In genomic region chr12:14825256-14825655, GRCh38 we compare ENCODE assay signal across 23 cellular contexts. TPM values are rescaled to one million over a fixed set of nuclear protein-coding genes. Genes with fewer than 3 reads are reported as not detected.
DNase-seq lines count a peak whose midpoint lies in the region; ATAC-seq, FAIRE-seq and TF ChIP-seq lines count a peak whose summit lies in the region.
"Had no signal": no experiment of that assay in that cellular context is flagged by ENCODE, and none has a peak within 500 bp of the region (broad histone marks: within the 10 kb centered on the region; RNA-seq: fewer than 3 reads in every experiment).

No MANE protein-coding gene starts in this region.

- H3K9me3 Mint-ChIP-seq in stimulated activated naive CD8-positive, alpha-beta T cell treated with anti-CD3 and anti-CD28 coated beads, Interleukin-15, amount 100 ng/mL, for 72 hours = no peaks in the 10 kb centered on the region
- H3K9me3 Mint-ChIP-seq: CD8-positive, alpha-beta memory T cell; IgD-negative memory B cell had no signal

- no peak overlapping the region for H3K4me3 ChIP-seq in bronchial epithelial cell (ENCODE audit: low read depth, low read length)
- H3K4me3 ChIP-seq in right atrium auricular region = no peak overlapping the region
- no peak overlapping the region for H3K4me3 ChIP-seq in H7 (ENCODE audit: insufficient read depth, low read depth, low read length)
- H3K4me3 ChIP-seq: HAP-1, SJSA1 had no signal

- no peaks in the 10 kb centered on the region for H3K36me3 ChIP-seq in bronchial epithelial cell (ENCODE audit: control insufficient read depth, insufficient read depth, low read length)
- no peaks in the 10 kb centered on the region for H3K36me3 ChIP-seq in right atrium auricular region
- H3K36me3 ChIP-seq in H7 (replicated peaks; ENCODE audit: control insufficient read depth, insufficient read depth, low read length) = no peaks in the 10 kb centered on the region
- H3K36me3 ChIP-seq: HAP-1, SJSA1 had no signal

- H3K4me3 Mint-ChIP-seq in stimulated activated naive CD8-positive, alpha-beta T cell treated with anti-CD3 and anti-CD28 coated beads, Interleukin-15, amount 100 ng/mL, for 72 hours = peak overlapping the region in 1 of 2 donors; percentile 19
- H3K4me3 Mint-ChIP-seq: CD8-positive, alpha-beta memory T cell; IgD-negative memory B cell had no signal

- H3K9me3 ChIP-seq in right atrium auricular region = no peaks in the 10 kb centered on the region
- H3K9me3 ChIP-seq: HAP-1, SJSA1 had no signal

- no peak for DNase-seq in stimulated activated naive CD8-positive, alpha-beta T cell treated with anti-CD3 and anti-CD28 coated beads, Interleukin-15, Interleukin-2, amounts not matched to agents 100 U/mL and 50 U/mL, for 24 hours
- DNase-seq in stimulated activated naive CD8-positive, alpha-beta T cell treated with anti-CD3 and anti-CD28 coated beads, Interleukin-15, amount 100 ng/mL, for 72 hours = no peak
- DNase-seq in bronchial epithelial cell (ENCODE audit: low read depth) (peak; percentile 38), foreskin keratinocyte (peak in 1 of 2 donors; percentile 51), NCI-H2227 treated with DMSO at 0.1 percent for 48 hours (lab: John Stamatoyannopoulos, UW) (no peak), right atrium auricular region (ENCODE audit: low spot score) (no peak), H7 (no peak)
- DNase-seq: CD8-positive, alpha-beta memory T cell; NCI-H1694; NCI-H2081 treated with DMSO at 0.1 percent for 48 hours; NCI-H2171 treated with DMSO at 0.1 percent for 48 hours; NCI-H446; NCI-H526 had no signal

- H3K27ac Mint-ChIP-seq in stimulated activated naive CD8-positive, alpha-beta T cell treated with anti-CD3 and anti-CD28 coated beads, Interleukin-15, amount 100 ng/mL, for 72 hours = no peak overlapping the region
- H3K27ac Mint-ChIP-seq: CD8-positive, alpha-beta memory T cell; IgD-negative memory B cell had no signal

- peaks cover 9% of the 10 kb centered on the region for H3K4me1 ChIP-seq in foreskin keratinocyte
- peaks cover 0 to 8% of the 10 kb centered on the region in 2 donors for H3K4me1 ChIP-seq in right atrium auricular region
- H3K4me1 ChIP-seq: HAP-1, SJSA1 had no signal

- H3K27ac ChIP-seq in foreskin keratinocyte (no peak overlapping the region), right atrium auricular region (no peak overlapping the region)
- H3K27ac ChIP-seq: C4-2B, SJSA1 had no signal

- peaks cover 11% of the 10 kb centered on the region for H3K4me1 Mint-ChIP-seq in stimulated activated naive CD8-positive, alpha-beta T cell treated with anti-CD3 and anti-CD28 coated beads, Interleukin-15, amount 100 ng/mL, for 72 hours
- H3K4me1 Mint-ChIP-seq: CD8-positive, alpha-beta memory T cell; IgD-negative memory B cell had no signal

- H3K27me3 ChIP-seq in bronchial epithelial cell (ENCODE audit: control insufficient read depth, insufficient read depth, low read length) (no peaks in the 10 kb centered on the region), foreskin keratinocyte (no peaks in the 10 kb centered on the region), right atrium auricular region (no peaks in the 10 kb centered on the region), H7 (ENCODE audit: control insufficient read depth, insufficient read depth, low read length) (no peaks in the 10 kb centered on the region)
- H3K27me3 ChIP-seq: SJSA1 had no signal

- FAIRE-seq in bronchial epithelial cell (lab: Jason Lieb, UNC) = no peak
- FAIRE-seq: A204.1, D721Med, RCC 7860 had no signal

- no peaks in the 10 kb centered on the region for H3K27me3 Mint-ChIP-seq in stimulated activated naive CD8-positive, alpha-beta T cell treated with anti-CD3 and anti-CD28 coated beads, Interleukin-15, amount 100 ng/mL, for 72 hours
- H3K27me3 Mint-ChIP-seq: IgD-negative memory B cell had no signal

- ATAC-seq in stimulated activated naive CD8-positive, alpha-beta T cell treated with anti-CD3 and anti-CD28 coated beads, Interleukin-15, Interleukin-2, amounts not matched to agents 100 U/mL and 50 U/mL, for 24 hours = peak; percentile 32
- no peak for ATAC-seq in stimulated activated naive CD8-positive, alpha-beta T cell treated with anti-CD3 and anti-CD28 coated beads, Interleukin-15, amount 100 ng/mL, for 72 hours
- ATAC-seq in foreskin keratinocyte (peak; percentile 70), GM21786 (IDR thresholded peaks at IDR 0.05; ENCODE audit: unreplicated experiment) (no peak)

- TF ChIP-seq CTCF in bronchial epithelial cell (IDR thresholded peaks at IDR 0.05; ENCODE audit: insufficient read depth, low read length, severe bottlenecking) (no peak), foreskin keratinocyte (conservative IDR thresholded peaks at IDR 0.05) (no peak), right atrium auricular region (IDR thresholded peaks at IDR 0.05) (no peak)

RNA-seq across cellular contexts. Expression of gene SMCO3, which starts 11.3 kb away (rescaled TPM):
- total RNA-seq in bronchial epithelial cell = not detected in 2 replicates
- total RNA-seq in foreskin keratinocyte = not detected in 2 replicates
- polyA plus RNA-seq in foreskin keratinocyte = not detected in 2 replicates
- under 1 TPM; 0.33 to 0.43 TPM for total RNA-seq in right atrium auricular region
- not detected in 2 replicates for total RNA-seq in H7 (2014; rRNA removed; shearing (Covaris generic))
- total RNA-seq: CD8-positive, alpha-beta memory T cell; M059J; OCI-LY7 had no signal
- polyA plus RNA-seq: CD8-positive, alpha-beta memory T cell; IgD-negative memory B cell had no signal

RNA-seq across cellular contexts. Expression of gene ART4, which starts 18.1 kb away (rescaled TPM):
- total RNA-seq in bronchial epithelial cell = not detected in 2 replicates
- not detected in 2 replicates for total RNA-seq in foreskin keratinocyte
- polyA plus RNA-seq in foreskin keratinocyte = not detected in 2 replicates
- total RNA-seq in right atrium auricular region = 10 to 100 TPM; 12.1 to 25.9 TPM
- total RNA-seq in H7 (2014; rRNA removed; shearing (Covaris generic)) = not detected in 2 replicates
- total RNA-seq: CD8-positive, alpha-beta memory T cell; M059J; OCI-LY7 had no signal
- polyA plus RNA-seq: CD8-positive, alpha-beta memory T cell; IgD-negative memory B cell had no signal

RNA-seq across cellular contexts. Expression of gene C12orf60, which starts 21.8 kb away (rescaled TPM):
- total RNA-seq in bronchial epithelial cell (1.4 and 2.1 TPM in 2 replicates), foreskin keratinocyte (1.8 and 1.9 TPM in 2 replicates), right atrium auricular region (1 to 10 TPM in 1 of 2 donors, under 1 TPM in 1; 0.90 to 1.1 TPM)
- 1.9 and 2.0 TPM in 2 replicates for polyA plus RNA-seq in foreskin keratinocyte
- total RNA-seq in H7 (2014; rRNA removed; shearing (Covaris generic)) = 1.7 and 3.0 TPM in 2 replicates

RNA-seq across cellular contexts. Expression of gene WBP11, which starts 22.0 kb away (rescaled TPM):
- total RNA-seq in bronchial epithelial cell (3.7 and 9.2 TPM in 2 replicates), foreskin keratinocyte (37.3 and 42.6 TPM in 2 replicates), right atrium auricular region (10 to 100 TPM; 19.9 to 21.9 TPM)
- 22.2 and 28.7 TPM in 2 replicates for polyA plus RNA-seq in foreskin keratinocyte
- 31.7 and 33.8 TPM in 2 replicates for total RNA-seq in H7 (2014; rRNA removed; shearing (Covaris generic))

Comparison
In these comparisons a context has a peak if more than half of its experiments do, and no peak if none do; other contexts are left out.
1. ATAC-seq: peak in stimulated activated naive CD8-positive, alpha-beta T cell treated with anti-CD3 and anti-CD28 coated beads, Interleukin-15, Interleukin-2, amounts not matched to agents 100 U/mL and 50 U/mL, for 24 hours (single experiment) and foreskin keratinocyte (single experiment); none in stimulated activated naive CD8-positive, alpha-beta T cell treated with anti-CD3 and anti-CD28 coated beads, Interleukin-15, amount 100 ng/mL, for 72 hours (single experiment) and GM21786 (single experiment).
2. RNA of gene ART4, which starts 18.1 kb away (total RNA-seq): 12.1 to 25.9 TPM in right atrium auricular region; not detected in bronchial epithelial cell, not detected in foreskin keratinocyte and not detected in H7; every median in the first group is over 10 times any median in the second.